ENCODE assay signal across 1 cellular context in genomic region chr5:16725575-16725974, GRCh38.
TF ChIP-seq lines count a peak whose summit lies in the region.

No MANE protein-coding gene starts in this region.

TF ChIP-seq in HepG2, 621 proteins besides CTCF, POLR2A, EP300 and RAD21:
- TF ChIP-seq, protein P1, sequence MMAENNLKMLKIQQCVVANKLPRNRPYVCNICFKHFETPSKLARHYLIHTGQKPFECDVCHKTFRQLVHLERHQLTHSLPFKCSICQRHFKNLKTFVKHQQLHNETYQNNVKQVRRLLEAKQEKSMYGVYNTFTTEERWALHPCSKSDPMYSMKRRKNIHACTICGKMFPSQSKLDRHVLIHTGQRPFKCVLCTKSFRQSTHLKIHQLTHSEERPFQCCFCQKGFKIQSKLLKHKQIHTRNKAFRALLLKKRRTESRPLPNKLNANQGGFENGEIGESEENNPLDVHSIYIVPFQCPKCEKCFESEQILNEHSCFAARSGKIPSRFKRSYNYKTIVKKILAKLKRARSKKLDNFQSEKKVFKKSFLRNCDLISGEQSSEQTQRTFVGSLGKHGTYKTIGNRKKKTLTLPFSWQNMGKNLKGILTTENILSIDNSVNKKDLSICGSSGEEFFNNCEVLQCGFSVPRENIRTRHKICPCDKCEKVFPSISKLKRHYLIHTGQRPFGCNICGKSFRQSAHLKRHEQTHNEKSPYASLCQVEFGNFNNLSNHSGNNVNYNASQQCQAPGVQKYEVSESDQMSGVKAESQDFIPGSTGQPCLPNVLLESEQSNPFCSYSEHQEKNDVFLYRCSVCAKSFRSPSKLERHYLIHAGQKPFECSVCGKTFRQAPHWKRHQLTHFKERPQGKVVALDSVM (CRISPR knock-in tag; IDR thresholded peaks at IDR 0.05) = peak; percentile 44; the same call in 1 of the 2 replicates
- TF ChIP-seq ZFP36L1 (CRISPR knock-in tag; IDR thresholded peaks at IDR 0.05) (no peak), ATF4 (CRISPR knock-in tag; IDR thresholded peaks at IDR 0.05) (no peak)
